8 cellular contexts compared by ENCODE assay signal in genomic region chr5:79236970-79237734, GRCh38. TPM values are rescaled to one million over a fixed set of nuclear protein-coding genes. Genes with fewer than 3 reads are reported as not detected.
DNase-seq lines count a peak whose midpoint lies in the region; ATAC-seq and TF ChIP-seq lines count a peak whose summit lies in the region.

No MANE protein-coding gene starts in this region.

- H3K4me3 Mint-ChIP-seq in memory B cell = peak overlapping the region; percentile 95

- H3K4me1 ChIP-seq in HEK293 (ENCODE audit: control insufficient read depth, insufficient read depth, low read length) (peaks cover 15% of the 10 kb centered on the region), ectodermal cell (ENCODE audit: control insufficient read depth, insufficient read depth, low read length) (peaks cover 5% of the 10 kb centered on the region)

- CTCF ChIA-PET in HEK293 (lab: Yijun Ruan, JAX) = interaction anchor here (0.6 to 1.1 kb wide), 4 partner anchors 16 to 338 kb away, joined by 3 to 6 read pairs (median 3); no protein-coding TSS in a partner anchor

- H3K9me3 ChIP-seq in HEK293 (ENCODE audit: control insufficient read depth, insufficient read depth, low read depth, low read length) = no peaks in the 10 kb centered on the region
- no peaks in the 10 kb centered on the region for H3K9me3 ChIP-seq in ectodermal cell (ENCODE audit: control insufficient read depth, low read length)

- no peak for TF ChIP-seq CTCF in HEK293 (tag by site-specific recombination; IDR thresholded peaks at IDR 0.05)

- H3K27me3 Mint-ChIP-seq in memory B cell = no peaks in the 10 kb centered on the region

- H3K27me3 ChIP-seq in ectodermal cell (ENCODE audit: control insufficient read depth, insufficient read depth, low read length, poor library complexity, severe bottlenecking) = peaks cover 29% of the 10 kb centered on the region

- in situ Hi-C loops in G401 (cut with HindIII; ENCODE audit: low sequenced_read_pairs) = no loop called here

- H3K36me3 Mint-ChIP-seq in memory B cell = peaks cover 2% of the 10 kb centered on the region

- H3K9me3 Mint-ChIP-seq in memory B cell = no peaks in the 10 kb centered on the region

- H3K36me3 ChIP-seq in HEK293 (ENCODE audit: control insufficient read depth in 2 of 2, insufficient read depth in 1 of 2, low read length in 2 of 2) (no peaks in the 10 kb centered on the region), ectodermal cell (ENCODE audit: control insufficient read depth, insufficient read depth, low read length) (no peaks in the 10 kb centered on the region)

- peaks cover 14% of the 10 kb centered on the region for H3K4me1 Mint-ChIP-seq in memory B cell

- 0 to 1% methylated on average over 61 of the region's 61 CpGs for WGBS in ectodermal cell, 2 experiments

- peak; percentile 3 for ATAC-seq in memory B cell (ENCODE audit: low read depth)
- ATAC-seq in GM18868 (IDR thresholded peaks at IDR 0.05; ENCODE audit: unreplicated experiment) = no peak

- DNase-seq in G401 (ENCODE audit: low spot score) (peak; percentile 58), NCI-H128 (lab: John Stamatoyannopoulos, UW; ENCODE audit: unreplicated experiment) (peak; percentile 4), memory B cell (ENCODE audit: low spot score in 2 of 2) (peak; percentile 29 to 51)
- DNase-seq in activated CD4-positive, alpha-beta T cell treated with anti-CD3 and anti-CD28 coated beads, Interleukin-2, amount 50 U/mL, for 1 hour = peak; percentile 17
- peak; percentile 10 for DNase-seq in stimulated activated CD8-positive, alpha-beta memory T cell treated with anti-CD3 and anti-CD28 coated beads, Interleukin-4, amount 100 ng/mL, for 24 hours (ENCODE audit: low read depth)

- H3K27ac ChIP-seq in HEK293 (ENCODE audit: extremely low read depth, low read depth, low read length) (peak overlapping the region; percentile 88; the same call in 1 of the 2 replicates), ectodermal cell (ENCODE audit: insufficient read depth, low read depth, low read length, poor library complexity, severe bottlenecking) (no peak overlapping the region)

- H3K27ac Mint-ChIP-seq in memory B cell = peak overlapping the region; percentile 98

- POLR2A ChIA-PET in HEK293 (lab: Yijun Ruan, JAX) = interaction anchor here (0.6 to 3.0 kb wide), 4 partner anchors 252 to 1345 kb away, joined by 3 to 19 read pairs (median 5); partner anchors contain the start of genes ARSB, HOMER1 and SERINC5

- H3K4me3 ChIP-seq in HEK293 (ENCODE audit: low read depth, low read length) (peak overlapping the region; percentile 93), ectodermal cell (ENCODE audit: insufficient read depth, low read depth, low read length) (peak overlapping the region; percentile 74)

TF ChIP-seq in HEK293, 187 proteins besides CTCF, POLR2A, EP300 and RAD21 (continues in another document):
- TF ChIP-seq ZNF792 (tag by site-specific recombination; IDR thresholded peaks at IDR 0.05) (no peak), ZXDB (tag by site-specific recombination; IDR thresholded peaks at IDR 0.05) (peak; percentile 32; the same call in 1 of the 2 replicates), MEIS1 (CRISPR knock-in tag; IDR thresholded peaks at IDR 0.05; ENCODE audit: borderline replicate concordance) (no peak), ZSCAN16 (tag by site-specific recombination; IDR thresholded peaks at IDR 0.05) (no peak), ZBTB1 (tag by site-specific recombination; IDR thresholded peaks at IDR 0.05) (no peak), ZNF423 (tag by site-specific recombination; IDR thresholded peaks at IDR 0.05) (no peak), ZNF571 (tag by site-specific recombination; IDR thresholded peaks at IDR 0.05) (no peak), ZSCAN18 (tag by site-specific recombination; IDR thresholded peaks at IDR 0.05) (no peak), ZNF239 (tag by site-specific recombination; IDR thresholded peaks at IDR 0.05) (no peak), ZNF138 (tag by site-specific recombination; IDR thresholded peaks at IDR 0.05; ENCODE audit: borderline replicate concordance) (no peak), ZNF654 (tag by site-specific recombination; IDR thresholded peaks at IDR 0.05; ENCODE audit: low read depth) (no peak), ZBTB21 (tag by site-specific recombination; IDR thresholded peaks at IDR 0.05) (no peak), ZNF266 (tag by site-specific recombination; IDR thresholded peaks at IDR 0.05; ENCODE audit: low read depth) (no peak), SCRT2 (tag by site-specific recombination; IDR thresholded peaks at IDR 0.05) (0 out of 2 replicates have a peak, but pooled peaks have one; percentile 18), ZBTB48 (tag by site-specific recombination; IDR thresholded peaks at IDR 0.05) (no peak), ZNF626 (tag by site-specific recombination; IDR thresholded peaks at IDR 0.05) (no peak), ZNF558 (tag by site-specific recombination; IDR thresholded peaks at IDR 0.05) (no peak), ZNF335 (tag by site-specific recombination; conservative IDR thresholded peaks at IDR 0.05) (peak; percentile 42), GLIS1 (tag by site-specific recombination; IDR thresholded peaks at IDR 0.05) (no peak), PRDM10 (tag by site-specific recombination; IDR thresholded peaks at IDR 0.05) (no peak), ZNF701 (tag by site-specific recombination; IDR thresholded peaks at IDR 0.05) (no peak), ZNF404 (tag by site-specific recombination; IDR thresholded peaks at IDR 0.05) (no peak), OVOL3 (tag by site-specific recombination; IDR thresholded peaks at IDR 0.05) (no peak), MYNN (tag by site-specific recombination; IDR thresholded peaks at IDR 0.05; ENCODE audit: borderline replicate concordance) (no peak)
- TF ChIP-seq, protein P1, sequence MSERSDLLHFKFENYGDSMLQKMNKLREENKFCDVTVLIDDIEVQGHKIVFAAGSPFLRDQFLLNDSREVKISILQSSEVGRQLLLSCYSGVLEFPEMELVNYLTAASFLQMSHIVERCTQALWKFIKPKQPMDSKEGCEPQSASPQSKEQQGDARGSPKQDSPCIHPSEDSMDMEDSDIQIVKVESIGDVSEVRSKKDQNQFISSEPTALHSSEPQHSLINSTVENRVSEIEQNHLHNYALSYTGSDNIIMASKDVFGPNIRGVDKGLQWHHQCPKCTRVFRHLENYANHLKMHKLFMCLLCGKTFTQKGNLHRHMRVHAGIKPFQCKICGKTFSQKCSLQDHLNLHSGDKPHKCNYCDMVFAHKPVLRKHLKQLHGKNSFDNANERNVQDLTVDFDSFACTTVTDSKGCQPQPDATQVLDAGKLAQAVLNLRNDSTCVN (tag by site-specific recombination; optimal IDR thresholded peaks at IDR 0.05) = peak; percentile 93

RNA-seq across cellular contexts. Expression of gene JMY, which starts 1.2 kb away (rescaled TPM):
- 5.2 and 7.2 TPM in 2 replicates for total RNA-seq in G401 (2014; rRNA removed; shearing (Covaris generic))
- 9.6 TPM for polyA plus RNA-seq in ectodermal cell (2013, experiment 1 of 4)
- 10.2 TPM for polyA plus RNA-seq in ectodermal cell (2013, experiment 2 of 4)
- polyA plus RNA-seq in ectodermal cell (2013, experiment 3 of 4) = 7.3 TPM
- 8.2 TPM for polyA plus RNA-seq in ectodermal cell (2013, experiment 4 of 4)

Comparison
In these comparisons a context has a peak if more than half of its experiments do, and no peak if none do; other contexts are left out.
1. DNase-seq: peak in every context shown above with its lines; median percentile 58 in G401; 40 in memory B cell; 17 in activated CD4-positive, alpha-beta T cell treated with anti-CD3 and anti-CD28 coated beads, Interleukin-2, amount 50 U/mL, for 1 hour; 10 in stimulated activated CD8-positive, alpha-beta memory T cell treated with anti-CD3 and anti-CD28 coated beads, Interleukin-4, amount 100 ng/mL, for 24 hours; 4 in NCI-H128.